9 cellular contexts compared by ENCODE assay signal in the genomic region with DNA sequence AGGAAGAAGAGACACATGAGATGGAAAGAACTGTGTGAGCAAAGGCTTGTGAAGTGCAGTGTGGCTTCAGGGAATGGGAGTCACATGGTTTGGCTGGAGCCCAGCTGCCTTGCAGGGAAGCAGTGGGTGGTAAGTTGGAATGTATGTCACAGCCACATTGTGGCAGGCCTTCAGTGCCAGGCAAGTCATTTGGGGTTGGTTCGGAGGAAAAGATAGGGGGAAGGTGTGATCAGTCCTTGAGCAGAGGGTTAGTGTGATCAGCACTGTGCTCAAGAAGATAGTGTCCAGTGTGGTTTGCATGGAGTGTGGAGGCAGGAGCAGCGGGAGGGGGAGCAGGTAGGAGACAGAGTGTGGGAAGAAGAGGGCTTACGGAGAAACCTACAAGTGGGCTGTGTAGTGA. TPM values are rescaled to one million over a fixed set of nuclear protein-coding genes. Genes with fewer than 3 reads are reported as not detected.
DNase-seq lines count a peak whose midpoint lies in the region; ATAC-seq and TF ChIP-seq lines count a peak whose summit lies in the region.
"Had no signal": no experiment of that assay in that cellular context is flagged by ENCODE, and none has a peak within 500 bp of the region (broad histone marks: within the 10 kb centered on the region; RNA-seq: fewer than 3 reads in every experiment).

No MANE protein-coding gene starts in this region.

- H3K27me3 ChIP-seq in left ventricle myocardium inferior (ENCODE audit: low read depth): no peaks in the 10 kb centered on the region
- H3K27me3 ChIP-seq in transverse colon: no peaks in the 10 kb centered on the region

- no peaks in the 10 kb centered on the region for H3K27me3 Mint-ChIP-seq in activated T-cell treated with anti-CD3 and anti-CD28 coated beads, Interleukin-2, amount 50 U/mL, for 24 hours
- H3K27me3 Mint-ChIP-seq in activated T-helper 2 cell treated with anti-CD3 and anti-CD28 coated beads, Interferon-gamma antibody, Interleukin-2, Interleukin-4, amounts not matched to agents 10 μg/mL and 5 μg/mL and 100 μg/mL, durations not matched to agents 14 hours and 24 hours and 36 hours (ENCODE audit: low read depth): no peaks in the 10 kb centered on the region
- no peaks in the 10 kb centered on the region for H3K27me3 Mint-ChIP-seq in stimulated activated naive B cell treated with anti-CD40 and anti-IgM and Interleukin-4, amounts not matched to agents 10 μg/mL and 1 μg/mL and 100 μg/mL, for 72 hours

- peak overlapping the region; percentile 9 for H3K27ac Mint-ChIP-seq in activated T-cell treated with anti-CD3 and anti-CD28 coated beads, Interleukin-2, amount 50 U/mL, for 24 hours
- H3K27ac Mint-ChIP-seq in activated T-helper 2 cell treated with anti-CD3 and anti-CD28 coated beads, Interferon-gamma antibody, Interleukin-2, Interleukin-4, amounts not matched to agents 10 μg/mL and 5 μg/mL and 100 μg/mL, durations not matched to agents 14 hours and 24 hours and 36 hours: peak overlapping the region; percentile 12
- H3K27ac Mint-ChIP-seq in stimulated activated naive B cell treated with anti-CD40 and anti-IgM and Interleukin-4, amounts not matched to agents 10 μg/mL and 1 μg/mL and 100 μg/mL, for 72 hours: no peak overlapping the region

- TF ChIP-seq CTCF in left ventricle myocardium inferior (IDR thresholded peaks at IDR 0.05; ENCODE audit: borderline replicate concordance) (no peak), transverse colon (IDR thresholded peaks at IDR 0.05) (no peak)

- H3K36me3 ChIP-seq in left ventricle myocardium inferior (no peaks in the 10 kb centered on the region), transverse colon (no peaks in the 10 kb centered on the region)

- H3K36me3 Mint-ChIP-seq in activated T-cell treated with anti-CD3 and anti-CD28 coated beads, Interleukin-2, amount 50 U/mL, for 24 hours (ENCODE audit: low read depth): peaks cover 9% of the 10 kb centered on the region
- H3K36me3 Mint-ChIP-seq in activated T-helper 2 cell treated with anti-CD3 and anti-CD28 coated beads, Interferon-gamma antibody, Interleukin-2, Interleukin-4, amounts not matched to agents 10 μg/mL and 5 μg/mL and 100 μg/mL, durations not matched to agents 14 hours and 24 hours and 36 hours (ENCODE audit: low read depth): no peaks in the 10 kb centered on the region
- H3K36me3 Mint-ChIP-seq in stimulated activated naive B cell treated with anti-CD40 and anti-IgM and Interleukin-4, amounts not matched to agents 10 μg/mL and 1 μg/mL and 100 μg/mL, for 72 hours: no peaks in the 10 kb centered on the region

- no peak for DNase-seq in activated T-cell treated with anti-CD3 and anti-CD28 coated beads, Interleukin-2, amount 50 U/mL, for 24 hours
- no peak for DNase-seq in activated T-cell treated with anti-CD3 and anti-CD28 coated beads, Interleukin-2, amount 50 U/mL, for 1 hour
- no peak for DNase-seq in activated T-helper 2 cell treated with anti-CD3 and anti-CD28 coated beads, Interferon-gamma antibody, Interleukin-2, Interleukin-4, amounts not matched to agents 10 μg/mL and 5 μg/mL and 100 μg/mL, durations not matched to agents 14 hours and 24 hours and 36 hours (ENCODE audit: low spot score)
- peak; percentile 68 for DNase-seq in left ventricle myocardium inferior
- DNase-seq in transverse colon: peak; percentile 66
- no peak for DNase-seq in stimulated activated naive B cell treated with anti-CD40 and anti-IgM and Interleukin-4, amounts not matched to agents 10 μg/mL and 1 μg/mL and 100 μg/mL, for 72 hours
- no peak for DNase-seq in NCI-H2081 treated with DMSO at 0.1 percent for 48 hours (lab: John Stamatoyannopoulos, UW)
- DNase-seq: activated gamma-delta T cell had no signal

- TF ChIP-seq EP300 in transverse colon (IDR thresholded peaks at IDR 0.05; ENCODE audit: low read depth): no peak

- H3K4me3 ChIP-seq in left ventricle myocardium inferior (no peak overlapping the region), transverse colon (no peak overlapping the region)

- in situ Hi-C loops in transverse colon (cut with MboI; ENCODE audit: low pct_ligation_motif_present in 1 of 4, low pct_unique_long_range_greater_than_20kb in 1 of 4, low sequenced_read_pairs in 3 of 4): no loop called here

- intact Hi-C loops in activated T-helper 2 cell treated with anti-CD3 and anti-CD28 coated beads, Interferon-gamma antibody, Interleukin-2, Interleukin-4, amounts not matched to agents 10 μg/mL and 5 μg/mL and 100 μg/mL, durations not matched to agents 14 hours and 24 hours and 36 hours (cut with micrococcal nuclease): no loop called here
- intact Hi-C loops in left ventricle myocardium inferior (cut with micrococcal nuclease): no loop called here
- intact Hi-C loops in transverse colon (cut with DNase I; ENCODE audit: low total_unique reads): no loop called here

- peaks cover 2% of the 10 kb centered on the region for H3K9me3 Mint-ChIP-seq in activated T-cell treated with anti-CD3 and anti-CD28 coated beads, Interleukin-2, amount 50 U/mL, for 24 hours
- H3K9me3 Mint-ChIP-seq in activated T-helper 2 cell treated with anti-CD3 and anti-CD28 coated beads, Interferon-gamma antibody, Interleukin-2, Interleukin-4, amounts not matched to agents 10 μg/mL and 5 μg/mL and 100 μg/mL, durations not matched to agents 14 hours and 24 hours and 36 hours: no peaks in the 10 kb centered on the region
- H3K9me3 Mint-ChIP-seq in stimulated activated naive B cell treated with anti-CD40 and anti-IgM and Interleukin-4, amounts not matched to agents 10 μg/mL and 1 μg/mL and 100 μg/mL, for 72 hours: no peaks in the 10 kb centered on the region

- H3K4me1 ChIP-seq in left ventricle myocardium inferior (peaks cover 96% of the 10 kb centered on the region), transverse colon (peaks cover 40 to 70% (median 50%) of the 10 kb centered on the region in 4 donors)

- H3K4me3 Mint-ChIP-seq in activated T-cell treated with anti-CD3 and anti-CD28 coated beads, Interleukin-2, amount 50 U/mL, for 24 hours: no peak overlapping the region
- no peak overlapping the region for H3K4me3 Mint-ChIP-seq in activated T-helper 2 cell treated with anti-CD3 and anti-CD28 coated beads, Interferon-gamma antibody, Interleukin-2, Interleukin-4, amounts not matched to agents 10 μg/mL and 5 μg/mL and 100 μg/mL, durations not matched to agents 14 hours and 24 hours and 36 hours (ENCODE audit: low read depth)
- H3K4me3 Mint-ChIP-seq in stimulated activated naive B cell treated with anti-CD40 and anti-IgM and Interleukin-4, amounts not matched to agents 10 μg/mL and 1 μg/mL and 100 μg/mL, for 72 hours: no peak overlapping the region

- H3K4me1 Mint-ChIP-seq in activated T-cell treated with anti-CD3 and anti-CD28 coated beads, Interleukin-2, amount 50 U/mL, for 24 hours (ENCODE audit: low read depth): peaks cover 62% of the 10 kb centered on the region
- H3K4me1 Mint-ChIP-seq in activated T-helper 2 cell treated with anti-CD3 and anti-CD28 coated beads, Interferon-gamma antibody, Interleukin-2, Interleukin-4, amounts not matched to agents 10 μg/mL and 5 μg/mL and 100 μg/mL, durations not matched to agents 14 hours and 24 hours and 36 hours (ENCODE audit: low read depth): peaks cover 42% of the 10 kb centered on the region
- peaks cover 12 to 28% of the 10 kb centered on the region in 2 donors for H3K4me1 Mint-ChIP-seq in stimulated activated naive B cell treated with anti-CD40 and anti-IgM and Interleukin-4, amounts not matched to agents 10 μg/mL and 1 μg/mL and 100 μg/mL, for 72 hours

- WGBS in transverse colon (ENCODE audit: low coverage in 1 of 2), 2 donors: 33 to 75% methylated on average over 1 to 3 of the region's 3 CpGs

- peak overlapping the region; percentile 83 for H3K27ac ChIP-seq in left ventricle myocardium inferior (replicated peaks)
- peak overlapping the region; percentile 80 to 86 (median 84) for H3K27ac ChIP-seq in transverse colon

- H3K9me3 ChIP-seq in left ventricle myocardium inferior (replicated peaks) (no peaks in the 10 kb centered on the region), transverse colon (no peaks in the 10 kb centered on the region)

- no peak for TF ChIP-seq POLR2A in transverse colon (IDR thresholded peaks at IDR 0.05)

- ATAC-seq in HG03378 (IDR thresholded peaks at IDR 0.05; ENCODE audit: unreplicated experiment): no peak
- ATAC-seq in stimulated activated naive B cell treated with anti-CD40 and anti-IgM and Interleukin-4, amounts not matched to agents 10 μg/mL and 1 μg/mL and 100 μg/mL, for 72 hours (replicated peaks): no peak

RNA-seq across cellular contexts. Expression of gene ARHGAP26, which starts 46.4 kb away (rescaled TPM):
- total RNA-seq in activated T-helper 2 cell treated with anti-CD3 and anti-CD28 coated beads, Interferon-gamma antibody, Interleukin-2, Interleukin-4, amounts not matched to agents 10 μg/mL and 5 μg/mL and 100 μg/mL, durations not matched to agents 14 hours and 24 hours and 36 hours: 13.6 and 15.1 TPM in 2 replicates
- total RNA-seq in left ventricle myocardium inferior (35.7 TPM), transverse colon (10 to 100 TPM; 61.0 to 76.7 (median 61.2) TPM)

Comparison
In these comparisons a context has a peak if more than half of its experiments do, and no peak if none do; other contexts are left out.
1. DNase-seq: peak in left ventricle myocardium inferior (single experiment) and transverse colon (single experiment); none in activated T-cell treated with anti-CD3 and anti-CD28 coated beads, Interleukin-2, amount 50 U/mL, for 24 hours (single experiment), activated T-cell treated with anti-CD3 and anti-CD28 coated beads, Interleukin-2, amount 50 U/mL, for 1 hour (single experiment), activated T-helper 2 cell treated with anti-CD3 and anti-CD28 coated beads, Interferon-gamma antibody, Interleukin-2, Interleukin-4, amounts not matched to agents 10 μg/mL and 5 μg/mL and 100 μg/mL, durations not matched to agents 14 hours and 24 hours and 36 hours (single experiment), stimulated activated naive B cell treated with anti-CD40 and anti-IgM and Interleukin-4, amounts not matched to agents 10 μg/mL and 1 μg/mL and 100 μg/mL, for 72 hours (single experiment) and NCI-H2081 treated with DMSO at 0.1 percent for 48 hours (single experiment).